Comparison of ENCODE assay signal across 13 cellular contexts in the genomic region with DNA sequence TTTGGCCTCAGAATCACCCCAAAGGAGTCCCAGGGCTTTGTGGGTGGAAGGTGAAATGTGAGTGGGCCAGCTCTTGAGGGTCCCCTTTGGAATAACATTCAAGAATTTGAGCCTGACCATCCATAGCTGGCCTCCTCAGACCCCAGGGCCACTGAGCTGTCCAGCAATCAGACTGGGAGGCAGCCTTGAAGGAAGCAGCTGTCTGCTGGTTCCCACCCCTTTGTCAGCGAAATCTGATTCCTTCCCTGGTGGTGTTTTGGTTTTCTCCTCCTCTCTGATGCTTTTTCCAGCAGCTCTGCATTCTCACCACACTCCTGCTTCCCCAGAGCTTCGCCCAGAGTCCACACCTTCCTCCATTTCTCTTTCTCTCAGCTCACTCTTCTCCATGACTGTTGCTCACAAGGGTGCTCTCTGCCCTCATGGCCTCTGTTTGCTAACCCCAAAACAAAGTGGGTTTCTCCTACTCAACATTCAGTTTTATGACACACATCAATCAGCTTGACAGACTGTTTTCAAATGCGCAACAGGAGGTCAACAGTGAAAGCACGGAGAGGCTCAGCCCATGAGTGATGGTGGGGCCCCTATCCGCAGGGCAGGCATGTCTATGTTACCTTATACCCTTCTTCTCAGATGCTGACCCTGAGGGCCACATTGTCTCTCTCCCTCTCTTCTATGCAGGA.
DNase-seq lines count a peak whose midpoint lies in the region; ATAC-seq, FAIRE-seq and TF ChIP-seq lines count a peak whose summit lies in the region.
"Had no signal": no experiment of that assay in that cellular context is flagged by ENCODE, and none has a peak within 500 bp of the region (broad histone marks: within the 10 kb centered on the region; RNA-seq: fewer than 3 reads in every experiment).

No MANE protein-coding gene starts in this region.

- no peak overlapping the region for H3K27ac ChIP-seq in H1 (ENCODE audit: low read depth, low read length)
- H3K27ac ChIP-seq: cardiac muscle cell, stomach had no signal

- no peak overlapping the region for H2BK20ac ChIP-seq in H1 (ENCODE audit: low read length)

- DNase-seq in DMS79 treated with DMSO at 0.1 percent for 48 hours (lab: John Stamatoyannopoulos, UW) (peak; percentile 52), DMS79 (lab: John Stamatoyannopoulos, UW) (no peak), NCI-H2171 treated with DMSO at 0.1 percent for 48 hours (lab: John Stamatoyannopoulos, UW) (peak; percentile 50), H1 (ENCODE audit: low read depth in 1 of 2, low spot score in 2 of 2) (peak in 1 of 2 experiments; percentile 49), type B pancreatic cell (ENCODE audit: extremely low spot score, unreplicated experiment) (no peak), 8988T (no peak)
- DNase-seq: activated CD8-positive, alpha-beta memory T cell treated with anti-CD3 and anti-CD28 coated beads, Interleukin-2, amount 50 U/mL, for 4 hours; natural killer cell; stomach had no signal

- H3K23me2 ChIP-seq in H1 (ENCODE audit: low read depth, low read length), result no peaks in the 10 kb centered on the region

- no peak overlapping the region for H3K9ac ChIP-seq in H1 (replicated peaks in 1 of 4; ENCODE audit: extremely low read depth in 1 of 4, low read depth in 3 of 4, low read length in 3 of 4)

- no peaks in the 10 kb centered on the region for H3K27me3 ChIP-seq in H1 (replicated peaks in 1 of 4; ENCODE audit: control insufficient read depth in 3 of 4, extremely low read depth in 1 of 4, insufficient read depth in 3 of 4, low read length in 3 of 4)
- H3K27me3 ChIP-seq: cardiac muscle cell, stomach had no signal

- peaks cover 5% of the 10 kb centered on the region for H3K27me3 Mint-ChIP-seq in type B pancreatic cell
- H3K27me3 Mint-ChIP-seq in activated T-helper 17 cell treated with anti-CD3 and anti-CD28 coated beads, Interleukin-2, amount 50 U/mL, for 72 hours, result peaks cover 9% of the 10 kb centered on the region

- H3K79me1 ChIP-seq in H1 (ENCODE audit: low read depth, low read length), result no peaks in the 10 kb centered on the region; the same call in 1 of the 2 replicates

- H2AFZ ChIP-seq in H1 (ENCODE audit: low read length), result peak overlapping the region; percentile 24; the same call in 1 of the 2 replicates

- no peak for TF ChIP-seq CTCF in H1 (IDR thresholded peaks at IDR 0.05; ENCODE audit: control extremely low read depth in 1 of 3, insufficient read depth in 1 of 3, low read depth in 1 of 3, low read length in 3 of 3)
- TF ChIP-seq CTCF in type B pancreatic cell (conservative IDR thresholded peaks at IDR 0.05), result no peak

- no peak overlapping the region for H4K91ac ChIP-seq in H1 (replicated peaks; ENCODE audit: insufficient read length, low read length)

- H3K36me3 Mint-ChIP-seq in type B pancreatic cell, result peaks cover 26% of the 10 kb centered on the region
- no peaks in the 10 kb centered on the region for H3K36me3 Mint-ChIP-seq in activated T-helper 17 cell treated with anti-CD3 and anti-CD28 coated beads, Interleukin-2, amount 50 U/mL, for 72 hours (ENCODE audit: low read depth)
- H3K36me3 Mint-ChIP-seq: activated naive CD4-positive, alpha-beta T cell treated with anti-CD3 and anti-CD28 coated beads, Interleukin-2, amount 50 U/mL, for 72 hours; natural killer cell had no signal

- H3K23ac ChIP-seq in H1 (ENCODE audit: insufficient read length), result no peak overlapping the region

- POLR2A ChIA-PET in H1 (lab: Charles Lee; ENCODE audit: partially characterized antibody), result no interaction called here

- H3K9me3 Mint-ChIP-seq in type B pancreatic cell, result no peaks in the 10 kb centered on the region
- H3K9me3 Mint-ChIP-seq in activated T-helper 17 cell treated with anti-CD3 and anti-CD28 coated beads, Interleukin-2, amount 50 U/mL, for 72 hours, result no peaks in the 10 kb centered on the region
- H3K9me3 Mint-ChIP-seq: activated naive CD4-positive, alpha-beta T cell treated with anti-CD3 and anti-CD28 coated beads, Interleukin-2, amount 50 U/mL, for 72 hours had no signal

- TF ChIP-seq RAD21 in H1 (IDR thresholded peaks at IDR 0.05 in 1 of 2, conservative IDR thresholded peaks at IDR 0.05 in 1 of 2; ENCODE audit: low read depth in 2 of 2, low read length in 2 of 2), result no peak

- no peak overlapping the region for H4K5ac ChIP-seq in H1 (ENCODE audit: insufficient read length, low read depth, low read length)

- H2AK5ac ChIP-seq in H1 (ENCODE audit: low read depth, low read length), result no peak overlapping the region

- H2BK15ac ChIP-seq in H1 (ENCODE audit: low read length), result no peak overlapping the region

- peak overlapping the region in 1 of 2 experiments; percentile 21; a peak in 2 of 4 replicates for H3K4me2 ChIP-seq in H1 (ENCODE audit: insufficient read depth in 1 of 2, low read depth in 2 of 2, low read length in 2 of 2)

- no peaks in the 10 kb centered on the region for H3K9me3 ChIP-seq in H1 (ENCODE audit: insufficient read depth in 2 of 2, low read depth in 1 of 2, low read length in 1 of 2)
- H3K9me3 ChIP-seq: stomach had no signal

- H3K27ac Mint-ChIP-seq in type B pancreatic cell, result peak overlapping the region; percentile 37
- H3K27ac Mint-ChIP-seq in activated T-helper 17 cell treated with anti-CD3 and anti-CD28 coated beads, Interleukin-2, amount 50 U/mL, for 72 hours, result no peak overlapping the region
- H3K27ac Mint-ChIP-seq: natural killer cell had no signal

- H2BK5ac ChIP-seq in H1 (ENCODE audit: low read depth, low read length), result no peak overlapping the region

- H4K20me1 ChIP-seq in H1 (replicated peaks in 1 of 2; ENCODE audit: control insufficient read depth in 1 of 2, insufficient read depth in 2 of 2, low read length in 2 of 2), result no peaks in the 10 kb centered on the region

- no peak overlapping the region for H3K4ac ChIP-seq in H1 (replicated peaks; ENCODE audit: insufficient read length, low read depth, low read length)

- no peak for ATAC-seq in activated T-helper 17 cell treated with anti-CD3 and anti-CD28 coated beads, Interleukin-2, amount 50 U/mL, for 72 hours (replicated peaks)
- no peak for ATAC-seq in GM19035 (IDR thresholded peaks at IDR 0.05; ENCODE audit: unreplicated experiment)
- ATAC-seq: activated naive CD4-positive, alpha-beta T cell treated with anti-CD3 and anti-CD28 coated beads, Interleukin-2, amount 50 U/mL, for 72 hours; natural killer cell had no signal

- FAIRE-seq in H1 (lab: Jason Lieb, UNC), result peak; percentile 81

- H3K56ac ChIP-seq in H1 (replicated peaks; ENCODE audit: insufficient read length, low read depth, low read length), result no peak overlapping the region

- 79% methylated on average over 5 of the region's 5 CpGs; no CpG with 5 or more reads in 1 of the 2 experiments for WGBS in H1 (ENCODE audit: extremely low coverage in 1 of 2, insufficient coverage in 1 of 2, insufficient read length in 1 of 2, insufficient replicate concordance in 2 of 2, low coverage in 1 of 2, low lambda C conversion rate in 2 of 2, missing lambda C conversion rate in 1 of 2), 2 experiments

- peaks cover 40% of the 10 kb centered on the region for H3K4me1 Mint-ChIP-seq in type B pancreatic cell (ENCODE audit: unreplicated experiment)
- no peaks in the 10 kb centered on the region for H3K4me1 Mint-ChIP-seq in activated T-helper 17 cell treated with anti-CD3 and anti-CD28 coated beads, Interleukin-2, amount 50 U/mL, for 72 hours
- H3K4me1 Mint-ChIP-seq: natural killer cell had no signal

- H2BK120ac ChIP-seq in H1 (replicated peaks; ENCODE audit: low read depth, low read length), result no peak overlapping the region

- H3K18ac ChIP-seq in H1 (ENCODE audit: extremely low read depth, low read length), result peak overlapping the region; percentile 24; the same call in 1 of the 2 replicates

- H4K8ac ChIP-seq in H1 (ENCODE audit: extremely low read depth, insufficient read depth, low read length), result no peak overlapping the region

- peak overlapping the region; percentile 0 for H3K4me3 Mint-ChIP-seq in type B pancreatic cell
- no peak overlapping the region for H3K4me3 Mint-ChIP-seq in activated T-helper 17 cell treated with anti-CD3 and anti-CD28 coated beads, Interleukin-2, amount 50 U/mL, for 72 hours
- H3K4me3 Mint-ChIP-seq: natural killer cell had no signal

- no peak for TF ChIP-seq POLR2A in H1 (IDR thresholded peaks at IDR 0.05; ENCODE audit: control extremely low read depth in 1 of 2, low read depth in 2 of 2, low read length in 2 of 2)

- peaks cover 0 to 15% (median 9%) of the 10 kb centered on the region in 4 experiments; a peak in 6 of 7 replicates for H3K4me1 ChIP-seq in H1 (replicated peaks in 1 of 4; ENCODE audit: control insufficient read depth in 3 of 4, insufficient read depth in 4 of 4, low read length in 3 of 4)

- peak overlapping the region; percentile 4; the same call in 1 of the 2 replicates for H2BK12ac ChIP-seq in H1 (ENCODE audit: low read depth, low read length)

- no peak for TF ChIP-seq EP300 in H1 (IDR thresholded peaks at IDR 0.05; ENCODE audit: borderline replicate concordance in 1 of 2, low read depth in 2 of 2, low read length in 2 of 2)

- peaks cover 0 to 2% (median 0%) of the 10 kb centered on the region in 4 experiments; a peak in 1 of 8 replicates for H3K36me3 ChIP-seq in H1 (ENCODE audit: control insufficient read depth in 2 of 4, insufficient read depth in 4 of 4, low read length in 3 of 4)
- H3K36me3 ChIP-seq: cardiac muscle cell, stomach had no signal

- H3K4me3 ChIP-seq in H1 (ENCODE audit: extremely low read depth in 1 of 4, insufficient read depth in 2 of 4, low read depth in 3 of 4, low read length in 4 of 4), result no peak overlapping the region
- H3K4me3 ChIP-seq: cardiac muscle cell, stomach had no signal

- H3K79me2 ChIP-seq in H1 (ENCODE audit: control insufficient read depth in 1 of 2, insufficient read depth in 2 of 2, low read length in 2 of 2), result no peaks in the 10 kb centered on the region

- H3K14ac ChIP-seq in H1 (ENCODE audit: insufficient read length), result no peak overlapping the region

- CTCF ChIA-PET in H1 (lab: Charles Lee; ENCODE audit: partially characterized antibody), result interaction anchor here (0.7 to 1.5 kb wide), 4 partner anchors 22 to 49 kb away, joined by 3 to 4 read pairs (median 4); no protein-coding TSS in a partner anchor

TF ChIP-seq in H1, 55 proteins besides CTCF, POLR2A, EP300 and RAD21:
- TF ChIP-seq POU5F1 (IDR thresholded peaks at IDR 0.05; ENCODE audit: low read depth, low read length) (no peak), MAFK (IDR thresholded peaks at IDR 0.05; ENCODE audit: low read depth, low read length) (peak; percentile 22; the same call in 1 of the 2 replicates), YY1 (IDR thresholded peaks at IDR 0.05; ENCODE audit: low read depth, low read length) (no peak)

Comparison
In these comparisons a context has a peak if more than half of its experiments do, and no peak if none do; other contexts are left out.
1. DNase-seq: peak in DMS79 treated with DMSO at 0.1 percent for 48 hours (single experiment) and NCI-H2171 treated with DMSO at 0.1 percent for 48 hours (single experiment); none in DMS79 (single experiment), type B pancreatic cell (single experiment) and 8988T (single experiment).